ENCODE assay signal across 23 cellular contexts in the genomic region with DNA sequence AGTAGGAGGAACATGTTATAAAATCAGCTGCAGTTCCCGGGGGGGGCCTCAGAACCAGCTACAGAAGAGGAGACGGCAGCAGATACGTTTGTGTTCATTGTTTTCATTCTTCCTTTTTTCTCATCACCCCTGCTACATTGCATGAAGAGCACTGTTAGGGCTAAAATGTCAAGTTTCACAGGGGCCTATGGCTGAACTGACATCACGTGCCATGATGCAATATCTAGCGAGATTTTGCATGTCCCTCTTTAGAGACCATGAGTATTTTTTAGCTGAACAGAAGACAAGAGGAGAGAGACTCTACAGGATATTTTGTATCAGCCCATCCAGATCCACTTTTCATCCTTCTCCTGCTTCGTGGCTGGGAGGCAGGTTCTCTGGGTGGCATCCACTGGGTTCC.
A peak's percentile ranks its signal among the peaks of the same experiment; 100 is the strongest.
DNase-seq lines count a peak whose midpoint lies in the region; ATAC-seq, FAIRE-seq and TF ChIP-seq lines count a peak whose summit lies in the region.
"Had no signal": no experiment of that assay in that cellular context is flagged by ENCODE, and none has a peak within 500 bp of the region (broad histone marks: within the 10 kb centered on the region; RNA-seq: fewer than 3 reads in every experiment).

No MANE protein-coding gene starts in this region.

- intact Hi-C loops in HepG2 (cut with micrococcal nuclease; ENCODE audit: unreplicated experiment), result no loop called here
- intact Hi-C loops in right lobe of liver (cut with DNase I), result no loop called here
- intact Hi-C loops in K562 (cut with micrococcal nuclease), result no loop called here

- no peak for TF ChIP-seq CTCF in HepG2 (CRISPR knock-in tag; IDR thresholded peaks at IDR 0.05)
- TF ChIP-seq CTCF in right lobe of liver (IDR thresholded peaks at IDR 0.05), result no peak
- no peak for TF ChIP-seq CTCF in K562 (IDR thresholded peaks at IDR 0.05 in 2 of 3, conservative IDR thresholded peaks at IDR 0.05 in 1 of 3; ENCODE audit: insufficient read depth in 2 of 3, low read depth in 1 of 3, low read length in 3 of 3)

- BruUV-seq in HepG2 (replicated peaks; lab: Mats Ljungman, UMichigan) (no TSS peak), K562 (replicated peaks; lab: Mats Ljungman, UMichigan) (no TSS peak)

- POLR2A ChIA-PET in HepG2 (lab: Yijun Ruan, JAX), result no interaction called here
- POLR2A ChIA-PET in K562 (lab: Yijun Ruan, JAX), result interaction anchor here (0.6 kb wide), 1 partner anchor 92 kb away, joined by 3 read pairs; no protein-coding TSS in a partner anchor

- H3K4me1 ChIP-seq in HepG2 (ENCODE audit: insufficient read depth, low read length) (no peaks in the 10 kb centered on the region), right lobe of liver (no peaks in the 10 kb centered on the region), K562 (replicated peaks in 1 of 2; ENCODE audit: control insufficient read depth in 2 of 2, insufficient read depth in 2 of 2, low read length in 2 of 2) (no peaks in the 10 kb centered on the region)
- H3K4me1 ChIP-seq: A549; BLaER1 treated with 17β-estradiol and CSF1 and Interleukin-3, amounts not matched to agents 10 nM and 100 nM; Caco-2 had no signal

- no peak overlapping the region for H3K4me3 ChIP-seq in HepG2 (replicated peaks in 1 of 3; ENCODE audit: insufficient read depth in 1 of 3, low read depth in 2 of 3, low read length in 3 of 3)
- no peak overlapping the region for H3K4me3 ChIP-seq in right lobe of liver
- H3K4me3 ChIP-seq in K562, result no peak overlapping the region
- H3K4me3 ChIP-seq: A549; BLaER1 treated with 17β-estradiol and CSF1 and Interleukin-3, amounts not matched to agents 10 nM and 100 nM; GM12878 had no signal

- H3K4me2 ChIP-seq in HepG2 (ENCODE audit: low read depth, low read length), result no peak overlapping the region
- H3K4me2 ChIP-seq in K562 (ENCODE audit: insufficient read depth, low read length), result no peak overlapping the region
- H3K4me2 ChIP-seq: A549; BLaER1 treated with 17β-estradiol and CSF1 and Interleukin-3, amounts not matched to agents 10 nM and 100 nM had no signal

- no peak for TF ChIP-seq POLR2A in HepG2 (IDR thresholded peaks at IDR 0.05; ENCODE audit: insufficient read depth in 1 of 2, low read depth in 2 of 2, low read length in 2 of 2)
- no peak for TF ChIP-seq POLR2A in right lobe of liver (IDR thresholded peaks at IDR 0.05)
- TF ChIP-seq POLR2A in K562 (conservative IDR thresholded peaks at IDR 0.05), result no peak

- no peak overlapping the region for H3K27ac ChIP-seq in HepG2 (ENCODE audit: extremely low read length, insufficient read depth, low read length)
- H3K27ac ChIP-seq in right lobe of liver, result no peak overlapping the region
- H3K27ac ChIP-seq in K562 (ENCODE audit: extremely low read depth, low read depth, low read length), result no peak overlapping the region
- H3K27ac ChIP-seq: 22Rv1; A549; BLaER1 treated with 17β-estradiol and CSF1 and Interleukin-3, amounts not matched to agents 10 nM and 100 nM; C4-2B had no signal

- FAIRE-seq in HepG2 (lab: Jason Lieb, UNC), result no peak
- FAIRE-seq in K562 (lab: Jason Lieb, UNC), result no peak
- FAIRE-seq: A549, GM12878, GM12892, GM18507 had no signal

- no peaks in the 10 kb centered on the region for H3K79me2 ChIP-seq in HepG2 (ENCODE audit: insufficient read depth, low read length)
- no peaks in the 10 kb centered on the region for H3K79me2 ChIP-seq in K562 (ENCODE audit: control insufficient read depth, insufficient read depth, low read length)

- H4K20me1 ChIP-seq in HepG2 (ENCODE audit: insufficient read depth, low read length) (no peaks in the 10 kb centered on the region), K562 (replicated peaks; ENCODE audit: control insufficient read depth, insufficient read depth, low read length) (no peaks in the 10 kb centered on the region)
- H4K20me1 ChIP-seq: BLaER1 treated with 17β-estradiol and CSF1 and Interleukin-3, amounts not matched to agents 10 nM and 100 nM had no signal

- no peaks in the 10 kb centered on the region for H3K36me3 ChIP-seq in HepG2 (replicated peaks in 1 of 2; ENCODE audit: control insufficient read depth in 1 of 2, insufficient read depth in 2 of 2, low read length in 2 of 2)
- no peaks in the 10 kb centered on the region for H3K36me3 ChIP-seq in right lobe of liver
- no peaks in the 10 kb centered on the region for H3K36me3 ChIP-seq in K562 (ENCODE audit: control insufficient read depth, insufficient read depth, low read length)
- H3K36me3 ChIP-seq: BLaER1 treated with 17β-estradiol and CSF1 and Interleukin-3, amounts not matched to agents 10 nM and 100 nM had no signal

- H3K9me3 ChIP-seq in HepG2 (ENCODE audit: low read length) (no peaks in the 10 kb centered on the region), right lobe of liver (no peaks in the 10 kb centered on the region), K562 (replicated peaks; ENCODE audit: control insufficient read depth, insufficient read depth, low read depth, low read length) (no peaks in the 10 kb centered on the region)
- H3K9me3 ChIP-seq: A549; BLaER1 treated with 17β-estradiol and CSF1 and Interleukin-3, amounts not matched to agents 10 nM and 100 nM; Caco-2 had no signal

- no peak overlapping the region for H2AFZ ChIP-seq in HepG2 (ENCODE audit: low read length)
- no peak overlapping the region for H2AFZ ChIP-seq in K562 (ENCODE audit: low read depth, low read length)

- no peak for ATAC-seq in HepG2
- no peak for ATAC-seq in right lobe of liver
- ATAC-seq in K562, result peak; percentile 28; the same call in 1 of the 3 replicates
- ATAC-seq in HG02981 (IDR thresholded peaks at IDR 0.05; ENCODE audit: unreplicated experiment), result no peak
- ATAC-seq: A549; CD8-positive, alpha-beta T cell; GM12878 had no signal

- DNase-seq in HepG2 (ENCODE audit: low spot score) (no peak), right lobe of liver (no peak), K562 (ENCODE audit: extremely low read depth in 1 of 4, low spot score in 3 of 4) (no peak)
- no peak for DNase-seq in activated T-cell treated with anti-CD3 and anti-CD28 coated beads, Interleukin-2, amount 50 U/mL, for 1 hour
- DNase-seq: AML-193; Caco-2; CD4-positive, alpha-beta T cell; CD8-positive, alpha-beta T cell; DMS 273 treated with DMSO at 0.1 percent for 48 hours; DMS153; DMS53; DMS79; DND-41; EL; GDM1 had no signal

- H3K9me1 ChIP-seq in K562 (ENCODE audit: control insufficient read depth, insufficient read depth, low read length), result peaks cover 3% of the 10 kb centered on the region

- H3K9ac ChIP-seq in HepG2 (ENCODE audit: insufficient read depth, low read depth, low read length), result no peak overlapping the region
- H3K9ac ChIP-seq in K562 (ENCODE audit: insufficient read depth in 1 of 2, low read depth in 2 of 2, low read length in 2 of 2), result no peak overlapping the region
- H3K9ac ChIP-seq: BLaER1 treated with 17β-estradiol and CSF1 and Interleukin-3, amounts not matched to agents 10 nM and 100 nM had no signal

- WGBS in HepG2 (ENCODE audit: low lambda C conversion rate), result 8% methylated on average over 6 of the region's 6 CpGs
- WGBS in right lobe of liver (ENCODE audit: insufficient coverage, low coverage, low lambda C conversion rate, missing lambda C conversion rate), result 70% methylated on average over 6 of the region's 6 CpGs
- WGBS in K562 (ENCODE audit: insufficient coverage, low coverage, missing lambda C conversion rate), result 6% methylated on average over 6 of the region's 6 CpGs

- CTCF ChIA-PET in HepG2 (lab: Yijun Ruan, JAX; ENCODE audit: low intra/inter-chr PET ratio, low total read pairs) (no interaction called here), K562 (lab: Yijun Ruan, JAX; ENCODE audit: low intra/inter-chr PET ratio) (no interaction called here)

- in situ Hi-C loops in HepG2 (cut with HindIII; ENCODE audit: extremely low pct_ligation_motif_present, low pct_unique_long_range_greater_than_20kb), result no loop called here
- in situ Hi-C loops in K562 (cut with MboI), result no loop called here

- TF ChIP-seq RAD21 in HepG2 (CRISPR knock-in tag; IDR thresholded peaks at IDR 0.05), result no peak
- TF ChIP-seq RAD21 in K562 (CRISPR knock-in tag; conservative IDR thresholded peaks at IDR 0.05 in 1 of 2, IDR thresholded peaks at IDR 0.05 in 1 of 2), result no peak

- H3K27me3 ChIP-seq in HepG2 (ENCODE audit: control insufficient read depth in 1 of 2, insufficient read depth in 2 of 2, low read length in 2 of 2) (peaks cover 0 to 39% of the 10 kb centered on the region in 2 experiments; a peak in 4 of 5 replicates), right lobe of liver (no peaks in the 10 kb centered on the region), K562 (ENCODE audit: control insufficient read depth in 2 of 2, insufficient read depth in 2 of 2, low read length in 2 of 2) (peaks cover 19 to 24% of the 10 kb centered on the region in 2 experiments; a peak in 4 of 5 replicates)
- H3K27me3 ChIP-seq: BLaER1 treated with 17β-estradiol and CSF1 and Interleukin-3, amounts not matched to agents 10 nM and 100 nM had no signal

- TF ChIP-seq EP300 in HepG2 (IDR thresholded peaks at IDR 0.05; ENCODE audit: low read depth in 2 of 2, low read length in 2 of 2), result no peak
- no peak for TF ChIP-seq EP300 in HepG2 (CRISPR knock-in tag; IDR thresholded peaks at IDR 0.05; ENCODE audit: borderline replicate concordance)
- TF ChIP-seq EP300 in K562 (IDR thresholded peaks at IDR 0.05; ENCODE audit: low read length), result no peak

TF ChIP-seq in HepG2, 621 proteins besides CTCF, POLR2A, EP300 and RAD21 (continues in another document):
- TF ChIP-seq ATF7 (IDR thresholded peaks at IDR 0.05) (peak; percentile 16; the same call in 1 of the 2 replicates), ATF7 (CRISPR knock-in tag; IDR thresholded peaks at IDR 0.05) (no peak)

TF ChIP-seq in K562, 482 proteins besides CTCF, POLR2A, EP300 and RAD21 (continues in another document):
- TF ChIP-seq, protein P1, sequence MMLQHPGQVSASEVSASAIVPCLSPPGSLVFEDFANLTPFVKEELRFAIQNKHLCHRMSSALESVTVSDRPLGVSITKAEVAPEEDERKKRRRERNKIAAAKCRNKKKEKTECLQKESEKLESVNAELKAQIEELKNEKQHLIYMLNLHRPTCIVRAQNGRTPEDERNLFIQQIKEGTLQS (IDR thresholded peaks at IDR 0.05), result peak; percentile 52
- TF ChIP-seq, protein P1 (CRISPR knock-in tag; conservative IDR thresholded peaks at IDR 0.05), result no peak
- peak; percentile 39; the same call in 1 of the 2 replicates for TF ChIP-seq CEBPG (CRISPR knock-in tag; IDR thresholded peaks at IDR 0.05)
- TF ChIP-seq CEBPG (tag; conservative IDR thresholded peaks at IDR 0.05 in 1 of 2, IDR thresholded peaks at IDR 0.05 in 1 of 2), result peak; percentile 47 to 68; a peak in 3 of 4 replicates
- no peak for TF ChIP-seq MAFG (tag; conservative IDR thresholded peaks at IDR 0.05)
- no peak for TF ChIP-seq SETDB1 (IDR thresholded peaks at IDR 0.05; ENCODE audit: low read length)
- no peak for TF ChIP-seq NR2F6 (CRISPR knock-in tag; IDR thresholded peaks at IDR 0.05)
- TF ChIP-seq BHLHE40 (IDR thresholded peaks at IDR 0.05; ENCODE audit: low read length), result 0 out of 2 replicates have a peak, but pooled peaks have one; percentile 29
- TF ChIP-seq BMI1 (IDR thresholded peaks at IDR 0.05; ENCODE audit: low read length), result no peak
- TF ChIP-seq CEBPB (tag; IDR thresholded peaks at IDR 0.05), result 0 out of 2 replicates have a peak, but pooled peaks have one; percentile 24
